8 cellular contexts compared by ENCODE assay signal in the genomic region with DNA sequence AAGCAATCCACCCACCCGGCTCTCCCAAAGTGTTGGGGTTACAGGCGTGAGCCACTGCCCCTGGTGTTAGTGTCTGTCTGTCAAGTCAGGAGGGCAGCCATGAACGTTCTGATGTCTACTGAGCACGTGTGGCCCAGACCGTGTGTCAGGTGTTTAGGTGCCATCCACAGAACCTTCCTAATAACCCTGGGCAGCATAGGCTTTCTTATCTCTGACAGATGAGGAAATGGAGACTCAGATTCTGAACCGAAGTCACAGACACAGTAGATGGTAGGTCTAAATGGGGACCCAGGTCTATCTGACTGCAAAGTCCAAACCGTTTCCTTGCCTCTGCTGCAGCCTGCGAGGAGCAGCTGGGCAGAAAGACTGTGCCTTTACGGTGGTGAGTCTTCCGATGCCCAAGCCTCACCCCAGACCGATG. TPM values are rescaled to one million over a fixed set of nuclear protein-coding genes. Genes with fewer than 3 reads are reported as not detected.
DNase-seq lines count a peak whose midpoint lies in the region; ATAC-seq and TF ChIP-seq lines count a peak whose summit lies in the region.

No MANE protein-coding gene starts in this region.

- H3K27ac ChIP-seq in layer of hippocampus (ENCODE audit: low read depth, low read length): peak overlapping the region; percentile 82
- H3K27ac ChIP-seq in thyroid gland: peak overlapping the region in 2 of 3 donors; percentile 94 to 97

- no peaks in the 10 kb centered on the region for H3K9me3 ChIP-seq in thyroid gland

- intact Hi-C loops in activated naive CD4-positive, alpha-beta T cell treated with anti-CD3 and anti-CD28 coated beads for 36 hours (cut with micrococcal nuclease): no loop called here
- intact Hi-C loops in activated CD8-positive, alpha-beta T cell treated with anti-CD3 and anti-CD28 coated beads for 36 hours (cut with micrococcal nuclease): no loop called here
- intact Hi-C loops in thyroid gland (cut with DNase I): loop anchor here (10.0 kb wide), 2 partner anchors 50 to 140 kb away; no protein-coding TSS in a partner anchor

- H3K4me3 ChIP-seq in thyroid gland (replicated peaks in 1 of 3): peak overlapping the region in 1 of 3 donors; percentile 75

- H3K27ac Mint-ChIP-seq in activated naive CD4-positive, alpha-beta T cell treated with anti-CD3 and anti-CD28 coated beads for 36 hours: peak overlapping the region; percentile 78
- peak overlapping the region; percentile 55 for H3K27ac Mint-ChIP-seq in activated CD8-positive, alpha-beta T cell treated with anti-CD3 and anti-CD28 coated beads for 36 hours

- ATAC-seq in activated CD8-positive, alpha-beta T cell treated with anti-CD3 and anti-CD28 coated beads for 36 hours: peak; percentile 1

- no peaks in the 10 kb centered on the region for H3K36me3 ChIP-seq in thyroid gland

- H3K27me3 ChIP-seq in layer of hippocampus (ENCODE audit: control insufficient read depth, insufficient read depth, low read length): no peaks in the 10 kb centered on the region
- no peaks in the 10 kb centered on the region for H3K27me3 ChIP-seq in thyroid gland

- no peaks in the 10 kb centered on the region for H3K36me3 Mint-ChIP-seq in activated naive CD4-positive, alpha-beta T cell treated with anti-CD3 and anti-CD28 coated beads for 36 hours (ENCODE audit: low read depth)
- no peaks in the 10 kb centered on the region for H3K36me3 Mint-ChIP-seq in activated CD8-positive, alpha-beta T cell treated with anti-CD3 and anti-CD28 coated beads for 36 hours (ENCODE audit: low read depth)

- H3K9me3 Mint-ChIP-seq in activated naive CD4-positive, alpha-beta T cell treated with anti-CD3 and anti-CD28 coated beads for 36 hours: no peaks in the 10 kb centered on the region
- no peaks in the 10 kb centered on the region for H3K9me3 Mint-ChIP-seq in activated CD8-positive, alpha-beta T cell treated with anti-CD3 and anti-CD28 coated beads for 36 hours

- peak overlapping the region; percentile 77 for H3K4me3 Mint-ChIP-seq in activated naive CD4-positive, alpha-beta T cell treated with anti-CD3 and anti-CD28 coated beads for 36 hours
- peak overlapping the region; percentile 70 for H3K4me3 Mint-ChIP-seq in activated CD8-positive, alpha-beta T cell treated with anti-CD3 and anti-CD28 coated beads for 36 hours

- 69 to 81% methylated on average over 7 to 11 of the region's 11 CpGs for WGBS in thyroid gland, 2 donors

- CTCF ChIA-PET in activated naive CD4-positive, alpha-beta T cell treated with anti-CD3 and anti-CD28 coated beads for 36 hours (lab: Charles Lee): interaction anchor here (1.4 to 2.0 kb wide), 5 partner anchors 51 to 75 kb away, joined by 3 to 14 read pairs (median 5); no protein-coding TSS in a partner anchor
- CTCF ChIA-PET in activated CD8-positive, alpha-beta T cell treated with anti-CD3 and anti-CD28 coated beads for 36 hours (lab: Charles Lee): interaction anchor here (0.9 to 2.1 kb wide), 9 partner anchors 11 to 79 kb away, joined by 3 to 10 read pairs (median 4); a partner anchor contains a TSS

- no peaks in the 10 kb centered on the region for H3K27me3 Mint-ChIP-seq in activated naive CD4-positive, alpha-beta T cell treated with anti-CD3 and anti-CD28 coated beads for 36 hours (ENCODE audit: low read depth)
- H3K27me3 Mint-ChIP-seq in activated CD8-positive, alpha-beta T cell treated with anti-CD3 and anti-CD28 coated beads for 36 hours: no peaks in the 10 kb centered on the region

- peaks cover 71% of the 10 kb centered on the region for H3K4me1 Mint-ChIP-seq in activated naive CD4-positive, alpha-beta T cell treated with anti-CD3 and anti-CD28 coated beads for 36 hours (ENCODE audit: low read depth)
- H3K4me1 Mint-ChIP-seq in activated CD8-positive, alpha-beta T cell treated with anti-CD3 and anti-CD28 coated beads for 36 hours (ENCODE audit: low read depth): peaks cover 84% of the 10 kb centered on the region

- H3K4me1 ChIP-seq in thyroid gland: peaks cover 25 to 31% of the 10 kb centered on the region in 2 donors

- no peak for DNase-seq in activated naive CD4-positive, alpha-beta T cell treated with anti-CD3 and anti-CD28 coated beads for 36 hours
- no peak for DNase-seq in activated naive CD4-positive, alpha-beta T cell (lab: John Stamatoyannopoulos, UW)
- peak; percentile 26 for DNase-seq in activated CD8-positive, alpha-beta T cell treated with anti-CD3 and anti-CD28 coated beads for 36 hours
- DNase-seq in thyroid gland (no peak), NCI-H2107 treated with DMSO at 0.1 percent for 48 hours (lab: John Stamatoyannopoulos, UW; ENCODE audit: unreplicated experiment) (no peak), NCI-H1105 (lab: John Stamatoyannopoulos, UW) (no peak), HK-2 (ENCODE audit: unreplicated experiment) (no peak)

- no peak for TF ChIP-seq CTCF in activated CD8-positive, alpha-beta T cell treated with anti-CD3 and anti-CD28 coated beads for 36 hours (IDR thresholded peaks at IDR 0.05)
- TF ChIP-seq CTCF in thyroid gland (IDR thresholded peaks at IDR 0.05): no peak

- no peak for TF ChIP-seq POLR2A in thyroid gland (IDR thresholded peaks at IDR 0.05)

- POLR2A ChIA-PET in activated CD8-positive, alpha-beta T cell treated with anti-CD3 and anti-CD28 coated beads for 36 hours (lab: Charles Lee): interaction anchor here (0.9 to 1.5 kb wide), 3 partner anchors 17 to 70 kb away, joined by 3 to 5 read pairs (median 3); no protein-coding TSS in a partner anchor

RNA-seq across cellular contexts. Expression of a gene that starts 0.6 kb away (rescaled TPM):
- 10 to 100 TPM; 17.3 to 25.9 TPM for total RNA-seq in activated naive CD4-positive, alpha-beta T cell treated with anti-CD3 and anti-CD28 coated beads for 36 hours
- total RNA-seq in activated CD8-positive, alpha-beta T cell treated with anti-CD3 and anti-CD28 coated beads for 36 hours: 1 to 10 TPM; 2.2 to 2.5 TPM
- total RNA-seq in thyroid gland: 10 to 100 TPM in 1 of 4 donors, 1 to 10 TPM in 3; 4.4 to 15.3 (median 7.4) TPM
